ENCODE assay signal across 8 cellular contexts in the genomic region with DNA sequence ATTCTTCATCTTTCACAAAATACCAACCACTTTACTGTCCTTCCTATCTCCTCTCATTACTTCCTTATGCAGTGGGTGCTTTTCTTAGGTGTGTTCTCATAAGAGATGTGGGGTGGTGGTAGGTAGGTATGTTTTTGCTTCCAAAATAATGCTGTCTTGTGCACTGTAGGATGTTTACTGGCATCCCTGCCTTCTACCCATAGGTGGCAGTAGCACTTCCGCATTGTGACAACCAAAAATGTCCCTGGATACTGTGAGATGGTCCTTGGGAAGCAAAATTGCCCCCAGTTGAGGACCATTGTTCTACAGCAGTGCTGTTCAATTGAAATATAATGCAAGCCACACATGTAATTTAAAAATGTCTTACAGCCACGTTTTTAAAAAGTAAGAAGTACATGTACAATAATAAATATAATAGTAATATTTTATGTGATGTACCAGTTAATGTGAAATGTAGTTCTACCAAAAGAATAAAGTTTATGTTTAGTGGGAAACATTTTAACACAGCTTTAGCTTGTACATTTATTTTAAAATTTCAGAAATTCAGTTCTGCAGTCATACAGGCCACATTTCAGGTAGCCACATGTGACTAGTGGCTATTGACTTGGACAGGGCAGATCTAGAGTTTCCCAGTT.
DNase-seq lines count a peak whose midpoint lies in the region; ATAC-seq and TF ChIP-seq lines count a peak whose summit lies in the region.

No MANE protein-coding gene starts in this region.

- no peak overlapping the region for H3K4me3 Mint-ChIP-seq in effector memory CD8-positive, alpha-beta T cell
- no peak overlapping the region for H3K4me3 Mint-ChIP-seq in nephron

- peaks cover 2 to 4% of the 10 kb centered on the region in 2 donors for H3K4me1 Mint-ChIP-seq in effector memory CD8-positive, alpha-beta T cell (ENCODE audit: low read depth in 2 of 2)
- H3K4me1 Mint-ChIP-seq in nephron: no peaks in the 10 kb centered on the region

- H3K27ac Mint-ChIP-seq in effector memory CD8-positive, alpha-beta T cell: no peak overlapping the region
- H3K27ac Mint-ChIP-seq in nephron: no peak overlapping the region

- DNase-seq in NOMO-1 treated with DMSO at 0.1 percent for 48 hours (lab: John Stamatoyannopoulos, UW; ENCODE audit: unreplicated experiment) (peak; percentile 18), NOMO-1 treated with dmso at 0.1 percent for 144 hours (lab: John Stamatoyannopoulos, UW; ENCODE audit: unreplicated experiment) (no peak), HCEC 1CT (peak; percentile 23), RPMI7951 (ENCODE audit: low read depth) (peak; percentile 42)
- peak; percentile 7 to 21 (median 14) for DNase-seq in effector memory CD8-positive, alpha-beta T cell

- TF ChIP-seq CTCF in nephron (IDR thresholded peaks at IDR 0.05; ENCODE audit: unreplicated experiment in 3 of 3): peak; percentile 58 to 66 (median 64)

- peak; percentile 77 for ATAC-seq in effector memory CD8-positive, alpha-beta T cell (replicated peaks)
- no peak for ATAC-seq in HG02610 (IDR thresholded peaks at IDR 0.05; ENCODE audit: unreplicated experiment)
- no peak for ATAC-seq in GM18517 (IDR thresholded peaks at IDR 0.05; ENCODE audit: unreplicated experiment)

- no peaks in the 10 kb centered on the region for H3K27me3 Mint-ChIP-seq in effector memory CD8-positive, alpha-beta T cell
- H3K27me3 Mint-ChIP-seq in nephron (ENCODE audit: low read depth): no peaks in the 10 kb centered on the region

- no peaks in the 10 kb centered on the region for H3K9me3 Mint-ChIP-seq in effector memory CD8-positive, alpha-beta T cell
- H3K9me3 Mint-ChIP-seq in nephron: no peaks in the 10 kb centered on the region

- no peaks in the 10 kb centered on the region for H3K36me3 Mint-ChIP-seq in effector memory CD8-positive, alpha-beta T cell (ENCODE audit: insufficient read depth)
- H3K36me3 Mint-ChIP-seq in nephron (ENCODE audit: low read depth): peaks cover 63% of the 10 kb centered on the region
